18 cellular contexts compared by ENCODE assay signal in the genomic region with DNA sequence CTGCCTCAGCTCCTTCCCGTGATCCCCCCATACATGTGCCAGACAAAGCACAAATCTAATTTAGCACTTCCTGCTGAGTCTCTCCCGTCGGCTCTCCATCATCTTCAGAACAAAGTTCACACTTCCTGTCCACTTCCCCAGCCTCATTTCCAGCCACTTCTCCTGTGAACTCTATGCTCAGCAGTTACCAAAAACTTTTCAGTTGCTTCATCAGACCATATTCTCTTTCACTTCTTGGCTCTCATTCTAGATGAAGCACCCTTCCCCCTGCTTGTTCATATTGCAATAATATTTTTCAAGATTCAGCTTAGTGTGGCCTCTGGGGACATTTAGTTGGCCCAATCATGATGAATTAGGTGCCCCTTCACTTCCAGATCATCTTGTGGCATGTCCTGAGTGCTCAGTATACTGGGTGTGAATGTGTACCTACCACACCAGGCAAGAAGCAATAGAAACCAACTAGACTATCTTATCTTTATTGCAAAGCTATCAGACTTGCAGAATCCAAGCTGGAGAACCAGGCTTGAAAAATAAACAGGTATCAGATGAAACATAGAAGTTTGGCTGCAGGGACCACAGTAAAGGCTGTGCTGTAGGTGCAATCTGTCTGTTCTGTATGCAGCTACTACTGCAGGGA.
DNase-seq lines count a peak whose midpoint lies in the region; ATAC-seq, FAIRE-seq and TF ChIP-seq lines count a peak whose summit lies in the region.
"Had no signal": no experiment of that assay in that cellular context is flagged by ENCODE, and none has a peak within 500 bp of the region (broad histone marks: within the 10 kb centered on the region; RNA-seq: fewer than 3 reads in every experiment).

No MANE protein-coding gene starts in this region.

- TF ChIP-seq CTCF in hepatocyte (IDR thresholded peaks at IDR 0.05; ENCODE audit: poor library complexity) (no peak), psoas muscle (IDR thresholded peaks at IDR 0.05) (no peak), GM23338 (conservative IDR thresholded peaks at IDR 0.05; ENCODE audit: low read depth in 2 of 2) (no peak)

- intact Hi-C loops in psoas muscle (cut with DNase I): loop anchor here in 1 of 2 donors (10.0 kb wide), 1 partner anchor 391 kb away; no protein-coding TSS in a partner anchor

- 49% methylated on average over 3 of the region's 3 CpGs for WGBS in hepatocyte (ENCODE audit: low lambda C conversion rate, missing lambda C conversion rate)
- 11 to 24% (median 13%) methylated on average over 3 of the region's 3 CpGs for WGBS in psoas muscle, 3 donors
- 11 to 29% (median 12%) methylated on average over 3 of the region's 3 CpGs for WGBS in small intestine, 3 donors

- H3K4me1 Mint-ChIP-seq in GM23338 (peaks cover 6% of the 10 kb centered on the region), T-helper 17 cell (no peaks in the 10 kb centered on the region)
- H3K4me1 Mint-ChIP-seq: B cell; CD4-positive, alpha-beta memory T cell had no signal

- H3K4me3 Mint-ChIP-seq in GM23338 (no peak overlapping the region), T-helper 17 cell (no peak overlapping the region)
- H3K4me3 Mint-ChIP-seq: B cell, H9 had no signal

- H3K27me3 ChIP-seq in hepatocyte (peaks cover 3% of the 10 kb centered on the region), psoas muscle (ENCODE audit: insufficient read depth in 3 of 3, low read length in 2 of 3) (no peaks in the 10 kb centered on the region), small intestine (ENCODE audit: control insufficient read depth in 2 of 2, insufficient read depth in 2 of 2, low read length in 2 of 2) (peaks cover 0 to 7% of the 10 kb centered on the region in 2 donors), GM23338 (ENCODE audit: insufficient read depth) (no peaks in the 10 kb centered on the region)

- H3K36me3 ChIP-seq in hepatocyte (replicated peaks; ENCODE audit: insufficient read depth, low read depth) (no peaks in the 10 kb centered on the region), psoas muscle (ENCODE audit: insufficient read depth in 1 of 2, low read depth in 1 of 2) (no peaks in the 10 kb centered on the region), small intestine (ENCODE audit: control insufficient read depth in 2 of 2, insufficient read depth in 2 of 2, low read length in 2 of 2) (no peaks in the 10 kb centered on the region), GM23338 (ENCODE audit: insufficient read depth) (no peaks in the 10 kb centered on the region)

- peaks cover 6% of the 10 kb centered on the region for H3K4me1 ChIP-seq in hepatocyte (ENCODE audit: insufficient read depth)
- peaks cover 34% of the 10 kb centered on the region for H3K4me1 ChIP-seq in psoas muscle
- H3K4me1 ChIP-seq in small intestine (ENCODE audit: control insufficient read depth in 2 of 2, insufficient read depth in 1 of 2, low read depth in 1 of 2, low read length in 1 of 2): no peaks in the 10 kb centered on the region
- peaks cover 2% of the 10 kb centered on the region for H3K4me1 ChIP-seq in GM23338 (ENCODE audit: insufficient read depth)

- FAIRE-seq in small intestine (lab: Jason Lieb, UNC): no peak
- FAIRE-seq: A204.1, GM12892 had no signal

- H3K27ac ChIP-seq in hepatocyte: peak overlapping the region; percentile 61
- peak overlapping the region; percentile 87 for H3K27ac ChIP-seq in psoas muscle
- no peak overlapping the region for H3K27ac ChIP-seq in small intestine (ENCODE audit: low read depth in 1 of 2, low read length in 1 of 2)
- H3K27ac ChIP-seq in GM23338 (ENCODE audit: low read depth): no peak overlapping the region
- H3K27ac ChIP-seq: GM23248 had no signal

- H2AFZ ChIP-seq in hepatocyte: no peak overlapping the region
- H2AFZ ChIP-seq in GM23338: no peak overlapping the region
- H2AFZ ChIP-seq: GM23248 had no signal

- DNase-seq in hepatocyte (ENCODE audit: low spot score): no peak
- DNase-seq in psoas muscle: no peak
- peak; percentile 20 for DNase-seq in small intestine
- no peak for DNase-seq in GM23338 (ENCODE audit: low spot score)
- no peak for DNase-seq in T-helper 17 cell
- no peak for DNase-seq in activated CD4-positive, alpha-beta T cell treated with anti-CD3 and anti-CD28 coated beads, Interleukin-2, amount 50 U/mL, for 4 hours
- DNase-seq: C1 segment of cervical spinal cord; Calu3; CD4-positive, alpha-beta memory T cell; COR-L47; DMS53; DMS79 treated with DMSO at 0.1 percent for 48 hours; GM23248; H9 had no signal

- H3K9me3 ChIP-seq in hepatocyte (ENCODE audit: low read depth) (no peaks in the 10 kb centered on the region), psoas muscle (no peaks in the 10 kb centered on the region), small intestine (ENCODE audit: control insufficient read depth, low read depth) (no peaks in the 10 kb centered on the region), T-helper 17 cell (ENCODE audit: control insufficient read depth, low read length, poor library complexity, severe bottlenecking) (no peaks in the 10 kb centered on the region)

- H3K36me3 Mint-ChIP-seq in GM23338 (ENCODE audit: low read depth): no peaks in the 10 kb centered on the region
- H3K36me3 Mint-ChIP-seq in T-helper 17 cell (ENCODE audit: low read depth): no peaks in the 10 kb centered on the region
- H3K36me3 Mint-ChIP-seq: CD4-positive, alpha-beta memory T cell had no signal

- H3K79me2 ChIP-seq in hepatocyte (no peaks in the 10 kb centered on the region), GM23338 (replicated peaks; ENCODE audit: insufficient read depth) (no peaks in the 10 kb centered on the region)

- no peaks in the 10 kb centered on the region for H3K9me3 Mint-ChIP-seq in GM23338

- peak; percentile 23 to 56 (median 50) for ATAC-seq in psoas muscle
- no peak for ATAC-seq in GM23338
- no peak for ATAC-seq in T-helper 17 cell
- ATAC-seq: HCT116 had no signal

- H3K27ac Mint-ChIP-seq in GM23338: no peak overlapping the region
- H3K27ac Mint-ChIP-seq in T-helper 17 cell: no peak overlapping the region
- H3K27ac Mint-ChIP-seq: B cell; CD4-positive, alpha-beta memory T cell; H9 had no signal

- H3K27me3 Mint-ChIP-seq in GM23338 (ENCODE audit: insufficient read depth, low read depth, poor library complexity) (peaks cover 1% of the 10 kb centered on the region), T-helper 17 cell (peaks cover 4% of the 10 kb centered on the region)

- H3K4me3 ChIP-seq in hepatocyte: no peak overlapping the region
- H3K4me3 ChIP-seq in psoas muscle: no peak overlapping the region
- no peak overlapping the region for H3K4me3 ChIP-seq in small intestine (ENCODE audit: low read depth in 1 of 2, low read length in 2 of 2)
- H3K4me3 ChIP-seq in GM23338: no peak overlapping the region
- H3K4me3 ChIP-seq: GM23248 had no signal

- no peaks in the 10 kb centered on the region for H3F3A ChIP-seq in GM23338 (replicated peaks; ENCODE audit: low read depth)

- H3K9me2 ChIP-seq in hepatocyte (replicated peaks; ENCODE audit: insufficient read depth) (no peaks in the 10 kb centered on the region), GM23338 (ENCODE audit: insufficient read depth) (0 out of 2 replicates have a peak, but pooled peaks cover 6% of the 10 kb centered on the region)

- H3K4me2 ChIP-seq in hepatocyte (peak overlapping the region; percentile 4), GM23338 (no peak overlapping the region)

- H4K20me1 ChIP-seq in hepatocyte (ENCODE audit: insufficient read depth, poor library complexity, severe bottlenecking): no peaks in the 10 kb centered on the region
- no peaks in the 10 kb centered on the region for H4K20me1 ChIP-seq in GM23338 (replicated peaks; ENCODE audit: insufficient read depth)

TF ChIP-seq in GM23338, 12 proteins besides CTCF, POLR2A, EP300 and RAD21 (continues in another document):
- TF ChIP-seq EZH2 (IDR thresholded peaks at IDR 0.05; ENCODE audit: low read depth, unreplicated experiment): no peak
- TF ChIP-seq ETS1 (IDR thresholded peaks at IDR 0.05): no peak
- no peak for TF ChIP-seq CREB1 (CRISPR knock-in tag; IDR thresholded peaks at IDR 0.05; ENCODE audit: low read depth)

Comparison
In these comparisons a context has a peak if more than half of its experiments do, and no peak if none do; other contexts are left out.
1. H3K27ac ChIP-seq: peak in hepatocyte (single experiment) and psoas muscle (single experiment); none in small intestine (0 of 2) and GM23338 (single experiment).
2. ATAC-seq: peak in psoas muscle (4 of 4); none in GM23338 (single experiment) and T-helper 17 cell (single experiment).